In the genomic region with DNA sequence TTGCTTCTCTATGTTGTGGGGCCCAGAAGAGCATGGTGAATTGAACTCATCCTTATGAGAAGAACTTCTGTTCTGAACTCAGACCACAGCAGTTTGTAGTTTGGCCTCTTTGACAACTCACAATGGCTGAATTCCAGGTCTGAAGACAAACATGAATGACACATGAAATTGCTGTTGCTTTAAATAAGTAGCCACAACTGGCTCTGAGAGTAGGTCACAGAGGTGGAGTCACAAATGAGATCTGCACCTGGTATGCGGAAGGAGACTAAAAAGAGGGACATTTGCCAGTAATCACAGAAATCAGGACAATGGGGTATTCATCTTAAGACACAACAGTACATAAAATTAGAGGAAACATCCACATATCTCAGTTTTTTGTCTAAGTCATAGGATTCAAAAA, we compare ENCODE assay signal across 16 cellular contexts.
DNase-seq lines count a peak whose midpoint lies in the region; ATAC-seq, FAIRE-seq and TF ChIP-seq lines count a peak whose summit lies in the region.
"Had no signal": no experiment of that assay in that cellular context is flagged by ENCODE, and none has a peak within 500 bp of the region (broad histone marks: within the 10 kb centered on the region; RNA-seq: fewer than 3 reads in every experiment).

No MANE protein-coding gene starts in this region.

- no peak overlapping the region for H2AFZ ChIP-seq in HepG2 (ENCODE audit: low read length)

- H3K79me2 ChIP-seq in HepG2 (ENCODE audit: insufficient read depth, low read length) = no peaks in the 10 kb centered on the region

- H4K20me1 ChIP-seq in HepG2 (ENCODE audit: insufficient read depth, low read length) = no peaks in the 10 kb centered on the region

- peaks cover 6% of the 10 kb centered on the region for H3K4me1 Mint-ChIP-seq in MCF 10A (ENCODE audit: insufficient read depth, unreplicated experiment)
- H3K4me1 Mint-ChIP-seq: CD4-positive, alpha-beta memory T cell had no signal

- TF ChIP-seq CTCF in liver (IDR thresholded peaks at IDR 0.05; ENCODE audit: low read depth, low read length, missing input control) (no peak), HepG2 (CRISPR knock-in tag; IDR thresholded peaks at IDR 0.05) (no peak), MCF 10A (IDR thresholded peaks at IDR 0.05; ENCODE audit: unreplicated experiment) (no peak), kidney epithelial cell (IDR thresholded peaks at IDR 0.05; ENCODE audit: insufficient read depth, low read length, poor library complexity, severe bottlenecking) (no peak)

- no peaks in the 10 kb centered on the region for H3K9me3 Mint-ChIP-seq in MCF 10A (ENCODE audit: unreplicated experiment)
- H3K9me3 Mint-ChIP-seq: T-helper 2 cell treated with Interferon-gamma antibody and Interleukin-4, amounts not matched to agents 5 μg/mL and 100 μg/mL, for 36 hours had no signal

- H3K27ac ChIP-seq in liver (ENCODE audit: low read depth in 1 of 2, low read length in 2 of 2) (no peak overlapping the region), HepG2 (ENCODE audit: extremely low read length, insufficient read depth, low read length) (no peak overlapping the region), caudate nucleus (ENCODE audit: low read depth, low read length) (no peak overlapping the region)
- H3K27ac ChIP-seq: gastroesophageal sphincter, thyroid gland had no signal

- BruUV-seq in HepG2 (replicated peaks; lab: Mats Ljungman, UMichigan) (no TSS peak), MCF 10A (replicated peaks; lab: Mats Ljungman, UMichigan) (no TSS peak)

- H3K36me3 Mint-ChIP-seq in MCF 10A (ENCODE audit: insufficient read depth, unreplicated experiment) = no peaks in the 10 kb centered on the region
- H3K36me3 Mint-ChIP-seq: CD4-positive, alpha-beta memory T cell had no signal

- no peak for TF ChIP-seq POLR2A in HepG2 (IDR thresholded peaks at IDR 0.05; ENCODE audit: insufficient read depth in 1 of 2, low read depth in 2 of 2, low read length in 2 of 2)

- no peaks in the 10 kb centered on the region for H3K27me3 ChIP-seq in liver (ENCODE audit: control insufficient read depth in 4 of 4, insufficient read depth in 4 of 4, low read length in 3 of 4)
- H3K27me3 ChIP-seq in HepG2 (ENCODE audit: control insufficient read depth in 1 of 2, insufficient read depth in 2 of 2, low read length in 2 of 2) = no peaks in the 10 kb centered on the region
- H3K27me3 ChIP-seq in kidney epithelial cell (ENCODE audit: control insufficient read depth, insufficient read depth, low read length) = no peaks in the 10 kb centered on the region
- H3K27me3 ChIP-seq: gastroesophageal sphincter, thyroid gland had no signal

- H3K9me3 ChIP-seq in liver (ENCODE audit: control insufficient read depth in 4 of 4, low read length in 3 of 4) (no peaks in the 10 kb centered on the region), HepG2 (ENCODE audit: low read length) (peaks cover 47% of the 10 kb centered on the region)
- H3K9me3 ChIP-seq: gastroesophageal sphincter, thyroid gland had no signal

- 43% methylated on average over 1 of the region's 1 CpG for WGBS in liver
- 36% methylated on average over 1 of the region's 1 CpG for WGBS in HepG2 (ENCODE audit: low lambda C conversion rate)

- CTCF ChIA-PET in HepG2 (lab: Yijun Ruan, JAX; ENCODE audit: low intra/inter-chr PET ratio, low total read pairs) (no interaction called here), MCF 10A (lab: Yijun Ruan, JAX) (no interaction called here)

- H3K27ac Mint-ChIP-seq in MCF 10A (ENCODE audit: low read depth, unreplicated experiment) = peak overlapping the region; percentile 56
- H3K27ac Mint-ChIP-seq: CD4-positive, alpha-beta memory T cell; effector memory CD8-positive, alpha-beta T cell; T-helper 2 cell treated with Interferon-gamma antibody and Interleukin-4, amounts not matched to agents 5 μg/mL and 100 μg/mL, for 36 hours had no signal

- H3K4me2 ChIP-seq in HepG2 (ENCODE audit: low read depth, low read length) = no peak overlapping the region

- DNase-seq in HepG2 (ENCODE audit: low spot score) (no peak), MCF 10A (ENCODE audit: unreplicated experiment) (no peak), kidney epithelial cell (ENCODE audit: low read depth) (peak; percentile 42), DMS53 (lab: John Stamatoyannopoulos, UW) (no peak), caudate nucleus (lab: John Stamatoyannopoulos, UW) (no peak)
- DNase-seq: activated naive CD4-positive, alpha-beta T cell treated with Interleukin-2 at 50 U/mL for 16 hours; CD4-positive, alpha-beta memory T cell; effector memory CD8-positive, alpha-beta T cell; SHP77 treated with DMSO at 0.1 percent for 48 hours; thyroid gland had no signal

- H3K9ac ChIP-seq in liver (ENCODE audit: low read depth in 1 of 2, low read length in 2 of 2) = no peak overlapping the region
- no peak overlapping the region for H3K9ac ChIP-seq in HepG2 (ENCODE audit: insufficient read depth, low read depth, low read length)

- H3K4me3 ChIP-seq in liver (ENCODE audit: low read depth in 1 of 3, low read length in 3 of 3) (no peak overlapping the region), HepG2 (replicated peaks in 1 of 3; ENCODE audit: insufficient read depth in 1 of 3, low read depth in 2 of 3, low read length in 3 of 3) (no peak overlapping the region), kidney epithelial cell (ENCODE audit: low read depth, low read length) (no peak overlapping the region)
- H3K4me3 ChIP-seq: gastroesophageal sphincter, thyroid gland had no signal

- no peak overlapping the region for H3K4me3 Mint-ChIP-seq in MCF 10A (ENCODE audit: unreplicated experiment)
- H3K4me3 Mint-ChIP-seq: CD4-positive, alpha-beta memory T cell; effector memory CD8-positive, alpha-beta T cell; T-helper 2 cell treated with Interferon-gamma antibody and Interleukin-4, amounts not matched to agents 5 μg/mL and 100 μg/mL, for 36 hours had no signal

- intact Hi-C loops in HepG2 (cut with micrococcal nuclease; ENCODE audit: unreplicated experiment) = no loop called here
- intact Hi-C loops in MCF 10A (cut with micrococcal nuclease) = no loop called here

- in situ Hi-C loops in HepG2 (cut with HindIII; ENCODE audit: extremely low pct_ligation_motif_present, low pct_unique_long_range_greater_than_20kb) = no loop called here

- FAIRE-seq in HepG2 (lab: Jason Lieb, UNC) = no peak
- FAIRE-seq: HTR-8/SVneo had no signal

- H3K4me1 ChIP-seq in liver (ENCODE audit: control insufficient read depth in 4 of 4, insufficient read depth in 4 of 4, low read length in 3 of 4) = no peaks in the 10 kb centered on the region
- H3K4me1 ChIP-seq in HepG2 (ENCODE audit: insufficient read depth, low read length) = no peaks in the 10 kb centered on the region
- H3K4me1 ChIP-seq: gastroesophageal sphincter, thyroid gland had no signal

- no peaks in the 10 kb centered on the region for H3K27me3 Mint-ChIP-seq in MCF 10A (ENCODE audit: insufficient read depth, unreplicated experiment)
- H3K27me3 Mint-ChIP-seq: CD4-positive, alpha-beta memory T cell; effector memory CD8-positive, alpha-beta T cell had no signal

- H3K36me3 ChIP-seq in liver (ENCODE audit: control insufficient read depth in 4 of 4, insufficient read depth in 3 of 4, low read depth in 1 of 4, low read length in 3 of 4) (no peaks in the 10 kb centered on the region), HepG2 (replicated peaks in 1 of 2; ENCODE audit: control insufficient read depth in 1 of 2, insufficient read depth in 2 of 2, low read length in 2 of 2) (no peaks in the 10 kb centered on the region), kidney epithelial cell (ENCODE audit: control insufficient read depth, insufficient read depth, low read length) (no peaks in the 10 kb centered on the region)
- H3K36me3 ChIP-seq: gastroesophageal sphincter, thyroid gland had no signal

- TF ChIP-seq EP300 in HepG2 (IDR thresholded peaks at IDR 0.05; ENCODE audit: low read depth in 2 of 2, low read length in 2 of 2) (no peak), HepG2 (CRISPR knock-in tag; IDR thresholded peaks at IDR 0.05; ENCODE audit: borderline replicate concordance) (no peak)

- TF ChIP-seq RAD21 in liver (IDR thresholded peaks at IDR 0.05) (peak; percentile 10 to 29), HepG2 (CRISPR knock-in tag; IDR thresholded peaks at IDR 0.05) (no peak)

- POLR2A ChIA-PET in HepG2 (lab: Yijun Ruan, JAX) (no interaction called here), MCF 10A (lab: Yijun Ruan, JAX) (no interaction called here)

- no peak for ATAC-seq in HepG2
- ATAC-seq in GM18907 (IDR thresholded peaks at IDR 0.05; ENCODE audit: unreplicated experiment) = no peak
- ATAC-seq in GM19397 (IDR thresholded peaks at IDR 0.05; ENCODE audit: unreplicated experiment) = no peak
- ATAC-seq: effector memory CD8-positive, alpha-beta T cell; gastroesophageal sphincter had no signal

TF ChIP-seq in liver, 16 proteins besides CTCF, POLR2A, EP300 and RAD21:
- TF ChIP-seq RXRA (IDR thresholded peaks at IDR 0.05) (peak; percentile 13 to 35), GABPA (IDR thresholded peaks at IDR 0.05 in 1 of 2, conservative IDR thresholded peaks at IDR 0.05 in 1 of 2) (no peak), NR2F2 (IDR thresholded peaks at IDR 0.05) (peak; percentile 40), HNF4A (conservative IDR thresholded peaks at IDR 0.05) (peak; percentile 24 to 28), FOXA1 (IDR thresholded peaks at IDR 0.05) (no peak)
TF ChIP-seq in liver: peak in this region for 3.

TF ChIP-seq in HepG2, 621 proteins besides CTCF, POLR2A, EP300 and RAD21 (continues in another document):
- TF ChIP-seq, protein P1, sequence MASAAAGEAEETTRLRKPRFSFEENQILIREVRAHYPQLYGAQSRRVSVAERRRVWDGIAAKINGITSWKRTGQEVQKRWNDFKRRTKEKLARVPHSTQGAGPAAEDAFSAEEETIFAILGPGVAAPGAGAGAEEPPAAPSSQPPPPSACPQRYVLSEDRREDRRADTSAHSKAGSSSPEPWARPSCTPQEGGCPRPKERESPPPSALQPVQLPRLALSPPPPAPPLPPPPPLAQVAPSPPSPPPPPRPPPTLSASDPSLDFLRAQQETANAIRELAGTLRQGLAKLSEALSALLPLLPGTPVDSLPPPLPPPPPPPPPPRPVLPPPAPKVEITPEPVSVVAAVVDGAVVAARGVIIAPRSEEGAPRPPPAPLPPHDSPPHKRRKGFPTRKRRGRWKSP (CRISPR knock-in tag; IDR thresholded peaks at IDR 0.05) = no peak
- no peak for TF ChIP-seq ZNF709 (CRISPR knock-in tag; IDR thresholded peaks at IDR 0.05)
- no peak for TF ChIP-seq ZNF446 (CRISPR knock-in tag; IDR thresholded peaks at IDR 0.05)
- no peak for TF ChIP-seq ZNF263 (CRISPR knock-in tag; IDR thresholded peaks at IDR 0.05)
- no peak for TF ChIP-seq ZNF879 (CRISPR knock-in tag; IDR thresholded peaks at IDR 0.05)
- no peak for TF ChIP-seq ZNF558 (CRISPR knock-in tag; IDR thresholded peaks at IDR 0.05; ENCODE audit: borderline replicate concordance)
